8 cellular contexts compared by ENCODE assay signal in the genomic region with DNA sequence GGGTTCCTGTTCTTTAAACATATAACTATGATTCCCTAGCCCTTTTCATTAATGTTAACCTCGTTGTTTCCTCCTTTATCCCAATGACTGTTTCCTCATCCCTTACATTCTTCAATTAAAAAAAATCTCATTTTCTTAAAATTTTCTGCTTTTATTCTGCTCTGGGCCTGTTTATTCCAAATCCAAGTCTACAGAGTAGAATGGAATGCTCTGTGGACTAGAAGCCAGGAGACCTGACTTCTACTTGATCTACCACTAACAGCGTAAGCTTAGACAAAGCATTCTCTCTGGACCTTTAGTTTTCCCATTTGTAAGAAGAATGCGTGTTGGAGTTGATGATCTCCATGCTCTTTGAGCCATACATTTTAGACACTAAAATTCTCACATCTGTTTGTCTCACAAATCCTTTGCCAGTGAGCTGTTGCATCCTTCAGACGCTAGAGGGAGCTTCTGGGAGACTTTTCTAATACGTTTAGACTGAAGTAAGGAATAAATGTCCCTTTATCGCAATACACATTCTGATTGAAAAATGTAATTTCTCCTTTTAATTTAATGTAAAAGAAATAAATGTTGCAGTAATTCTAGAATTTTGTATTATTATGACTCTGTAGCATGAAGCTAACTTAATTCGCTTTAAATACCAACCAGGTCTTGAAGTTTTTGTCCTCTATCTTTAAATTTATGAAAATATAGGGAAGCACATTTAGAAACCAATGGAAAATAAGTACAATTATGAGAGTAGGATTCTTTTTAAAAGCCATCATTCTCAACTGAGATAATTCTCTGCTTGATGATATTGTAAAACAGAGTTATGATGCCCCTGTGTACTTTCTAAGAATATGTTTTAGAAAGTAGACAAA. TPM values are rescaled to one million over a fixed set of nuclear protein-coding genes. Genes with fewer than 3 reads are reported as not detected.
DNase-seq lines count a peak whose midpoint lies in the region; ATAC-seq, FAIRE-seq and TF ChIP-seq lines count a peak whose summit lies in the region.

No MANE protein-coding gene starts in this region.

- H3K9me3 ChIP-seq in OCI-LY7 (ENCODE audit: low read length) (no peaks in the 10 kb centered on the region), lung (ENCODE audit: control insufficient read depth in 2 of 2, insufficient read depth in 1 of 2, low read length in 1 of 2) (no peaks in the 10 kb centered on the region)

- no peaks in the 10 kb centered on the region for H3K4me1 Mint-ChIP-seq in activated naive CD4-positive, alpha-beta T cell treated with anti-CD3 and anti-CD28 coated beads for 36 hours (ENCODE audit: low read depth)

- no peak overlapping the region for H3K27ac Mint-ChIP-seq in activated naive CD4-positive, alpha-beta T cell treated with anti-CD3 and anti-CD28 coated beads for 36 hours

- intact Hi-C loops in activated naive CD4-positive, alpha-beta T cell treated with anti-CD3 and anti-CD28 coated beads for 36 hours (cut with micrococcal nuclease): loop anchor here (1.0 to 2.0 kb wide), 2 partner anchors 167 to 1561 kb away; no protein-coding TSS in a partner anchor
- intact Hi-C loops in OCI-LY7 (cut with micrococcal nuclease; ENCODE audit: unreplicated experiment): loop anchor here (2.0 to 10.0 kb wide), 4 partner anchors 167 to 1561 kb away; no protein-coding TSS in a partner anchor

- CTCF ChIA-PET in activated naive CD4-positive, alpha-beta T cell treated with anti-CD3 and anti-CD28 coated beads for 36 hours (lab: Charles Lee): interaction anchor here (0.7 to 1.2 kb wide), 6 partner anchors 9 to 1664 kb away, joined by 3 to 6 read pairs (median 4); no protein-coding TSS in a partner anchor
- CTCF ChIA-PET in OCI-LY7 (lab: Charles Lee; ENCODE audit: unreplicated experiment): interaction anchor here (0.8 kb wide), 1 partner anchor 1414 kb away, joined by 4 read pairs; no protein-coding TSS in a partner anchor

- H3K4me3 ChIP-seq in Jurkat, Clone E6-1 (ENCODE audit: low read length): no peak overlapping the region
- H3K4me3 ChIP-seq in OCI-LY7 (ENCODE audit: low read depth, low read length, poor library complexity, severe bottlenecking): no peak overlapping the region
- H3K4me3 ChIP-seq in choroid plexus epithelial cell (ENCODE audit: low read depth, low read length): no peak overlapping the region
- H3K4me3 ChIP-seq in lung: no peak overlapping the region

- H3K27ac ChIP-seq in OCI-LY7 (ENCODE audit: low read depth, low read length, poor library complexity, severe bottlenecking) (no peak overlapping the region), lung (ENCODE audit: low read depth in 1 of 2, low read length in 1 of 2) (no peak overlapping the region)

- 32 to 33% methylated on average over 7 of the region's 7 CpGs for WGBS in lung, 2 donors

- H3K4me1 ChIP-seq in OCI-LY7 (ENCODE audit: insufficient read depth, low read length, poor library complexity, severe bottlenecking) (no peaks in the 10 kb centered on the region), lung (ENCODE audit: control insufficient read depth in 2 of 2, insufficient read depth in 2 of 2, low read length in 2 of 2) (no peaks in the 10 kb centered on the region)

- FAIRE-seq in urothelium cell line (lab: Jason Lieb, UNC): no peak

- H3K36me3 ChIP-seq in OCI-LY7 (ENCODE audit: insufficient read depth, low read length): no peaks in the 10 kb centered on the region
- no peaks in the 10 kb centered on the region for H3K36me3 ChIP-seq in lung (ENCODE audit: control insufficient read depth in 2 of 2, insufficient read depth in 2 of 2, low read length in 2 of 2)

- no peaks in the 10 kb centered on the region for H3K9me2 ChIP-seq in OCI-LY7 (ENCODE audit: insufficient read depth, low read length)

- TF ChIP-seq CTCF in OCI-LY7 (conservative IDR thresholded peaks at IDR 0.05; ENCODE audit: low read length): peak; percentile 99
- peak; percentile 95 for TF ChIP-seq CTCF in choroid plexus epithelial cell (conservative IDR thresholded peaks at IDR 0.05; ENCODE audit: low read depth, low read length)
- peak; percentile 47 for TF ChIP-seq CTCF in lung (IDR thresholded peaks at IDR 0.05; ENCODE audit: control extremely low read depth, extremely low read depth)

- H3K79me2 ChIP-seq in OCI-LY7 (ENCODE audit: insufficient read depth, low read depth, low read length): no peaks in the 10 kb centered on the region

- H3K27me3 ChIP-seq in lung (ENCODE audit: control insufficient read depth, insufficient read depth): no peaks in the 10 kb centered on the region

- no peak overlapping the region for H3K4me3 Mint-ChIP-seq in activated naive CD4-positive, alpha-beta T cell treated with anti-CD3 and anti-CD28 coated beads for 36 hours

- no peak overlapping the region for H2AFZ ChIP-seq in OCI-LY7 (ENCODE audit: low read length)

- POLR2A ChIA-PET in OCI-LY7 (lab: Charles Lee): interaction anchor here (0.6 to 1.5 kb wide), 2 partner anchors 13 to 1381 kb away, joined by 3 to 6 read pairs; no protein-coding TSS in a partner anchor

- H3K36me3 Mint-ChIP-seq in activated naive CD4-positive, alpha-beta T cell treated with anti-CD3 and anti-CD28 coated beads for 36 hours (ENCODE audit: low read depth): no peaks in the 10 kb centered on the region

- ATAC-seq in GM21786 (IDR thresholded peaks at IDR 0.05; ENCODE audit: unreplicated experiment) (peak; percentile 75), lung (ENCODE audit: insufficient read depth, low FRiP score) (no peak)

- no peak overlapping the region for H3K4me2 ChIP-seq in OCI-LY7 (ENCODE audit: low read length)

- H3K27me3 Mint-ChIP-seq in activated naive CD4-positive, alpha-beta T cell treated with anti-CD3 and anti-CD28 coated beads for 36 hours (ENCODE audit: low read depth): peaks cover 7% of the 10 kb centered on the region

- peak; percentile 57 for DNase-seq in activated naive CD4-positive, alpha-beta T cell treated with anti-CD3 and anti-CD28 coated beads for 36 hours
- DNase-seq in activated naive CD4-positive, alpha-beta T cell treated with anti-CD3 and anti-CD28 coated beads, Interleukin-2, amount 50 U/mL, for 16 hours: no peak
- peak; percentile 43 for DNase-seq in Jurkat, Clone E6-1 (ENCODE audit: low read depth, low spot score)
- peak; percentile 67 for DNase-seq in OCI-LY7 (ENCODE audit: low spot score)
- peak; percentile 81 for DNase-seq in choroid plexus epithelial cell (ENCODE audit: low read depth)
- DNase-seq in lung (ENCODE audit: low spot score): peak; percentile 37
- DNase-seq in urothelium cell line (ENCODE audit: low spot score): peak; percentile 34

- BruUV-seq in OCI-LY7 (replicated peaks; lab: Mats Ljungman, UMichigan): no TSS peak

- no peaks in the 10 kb centered on the region for H4K20me1 ChIP-seq in OCI-LY7 (ENCODE audit: insufficient read depth, low read length)

- no peaks in the 10 kb centered on the region for H3K9me3 Mint-ChIP-seq in activated naive CD4-positive, alpha-beta T cell treated with anti-CD3 and anti-CD28 coated beads for 36 hours

RNA-seq across cellular contexts. Expression of a gene that starts 21.7 kb away (rescaled TPM):
- not detected for total RNA-seq in activated naive CD4-positive, alpha-beta T cell treated with anti-CD3 and anti-CD28 coated beads for 36 hours
- not detected for polyA plus RNA-seq in Jurkat, Clone E6-1 (2012; ENCODE audit: insufficient read depth, insufficient read length)
- not detected in 2 replicates for total RNA-seq in OCI-LY7 (2014; rRNA removed; shearing (Covaris generic))
- total RNA-seq in OCI-LY7 (2022): not detected in 2 replicates
- under 1 TPM; 0.09 to 0.34 TPM for total RNA-seq in lung
- under 1 TPM; 0.07 to 0.08 TPM for polyA plus RNA-seq in lung

Comparison
In these comparisons a context has a peak if more than half of its experiments do, and no peak if none do; other contexts are left out.
1. CTCF ChIP-seq: peak in every context shown above with its lines; median percentile 99 in OCI-LY7; 95 in choroid plexus epithelial cell; 47 in lung.